28 cellular contexts compared by ENCODE assay signal in genomic region chr1:46210561-46210960, GRCh38. TPM values are rescaled to one million over a fixed set of nuclear protein-coding genes. Genes with fewer than 3 reads are reported as not detected.
DNase-seq lines count a peak whose midpoint lies in the region; ATAC-seq, FAIRE-seq and TF ChIP-seq lines count a peak whose summit lies in the region.
"Had no signal": no experiment of that assay in that cellular context is flagged by ENCODE, and none has a peak within 500 bp of the region (broad histone marks: within the 10 kb centered on the region; RNA-seq: fewer than 3 reads in every experiment).

No MANE protein-coding gene starts in this region.

- peak overlapping the region; percentile 88 for H3K27ac ChIP-seq in cardiac muscle cell
- peak overlapping the region in 1 of 10 donors; percentile 24 for H3K27ac ChIP-seq in heart right ventricle
- no peak overlapping the region for H3K27ac ChIP-seq in K562 (ENCODE audit: extremely low read depth, low read depth, low read length)
- H3K27ac ChIP-seq in trophoblast cell (ENCODE audit: low read depth, low read length) = peak overlapping the region; percentile 76
- H3K27ac ChIP-seq in left lung = no peak overlapping the region
- no peak overlapping the region for H3K27ac ChIP-seq in esophagus squamous epithelium
- H3K27ac ChIP-seq: BLaER1 had no signal

- peak overlapping the region; percentile 68 for H3K18ac ChIP-seq in trophoblast cell (ENCODE audit: low read length)

- H3K79me1 ChIP-seq in trophoblast cell (ENCODE audit: low read length) = peaks cover 9% of the 10 kb centered on the region

- TF ChIP-seq CTCF in cardiac muscle cell (IDR thresholded peaks at IDR 0.05; ENCODE audit: low read depth, low read length) = no peak
- no peak for TF ChIP-seq CTCF in heart right ventricle (IDR thresholded peaks at IDR 0.05)
- no peak for TF ChIP-seq CTCF in K562 (IDR thresholded peaks at IDR 0.05 in 2 of 3, conservative IDR thresholded peaks at IDR 0.05 in 1 of 3; ENCODE audit: insufficient read depth in 2 of 3, low read depth in 1 of 3, low read length in 3 of 3)
- no peak for TF ChIP-seq CTCF in left lung (IDR thresholded peaks at IDR 0.05)
- TF ChIP-seq CTCF in esophagus squamous epithelium (IDR thresholded peaks at IDR 0.05) = no peak

- no peak overlapping the region for H3K4me3 ChIP-seq in cardiac muscle cell
- no peak overlapping the region for H3K4me3 ChIP-seq in heart right ventricle
- no peak overlapping the region for H3K4me3 ChIP-seq in K562
- no peak overlapping the region for H3K4me3 ChIP-seq in trophoblast cell (ENCODE audit: low read depth, low read length)
- H3K4me3 ChIP-seq in left lung = no peak overlapping the region
- no peak overlapping the region for H3K4me3 ChIP-seq in esophagus squamous epithelium
- H3K4me3 ChIP-seq: BLaER1 had no signal

- H3K9ac ChIP-seq in K562 (ENCODE audit: insufficient read depth in 1 of 2, low read depth in 2 of 2, low read length in 2 of 2) (no peak overlapping the region), trophoblast cell (ENCODE audit: low read length) (no peak overlapping the region)
- H3K9ac ChIP-seq: BLaER1 had no signal

- TF ChIP-seq RAD21 in K562 (CRISPR knock-in tag; conservative IDR thresholded peaks at IDR 0.05 in 1 of 2, IDR thresholded peaks at IDR 0.05 in 1 of 2) = no peak

- CTCF ChIA-PET in K562 (lab: Yijun Ruan, JAX; ENCODE audit: low intra/inter-chr PET ratio) = interaction anchor here (0.6 kb wide), 1 partner anchor 679 kb away, joined by 3 read pairs; no protein-coding TSS in a partner anchor

- peak overlapping the region; percentile 86 for H2BK5ac ChIP-seq in trophoblast cell (ENCODE audit: low read depth, low read length, poor library complexity)

- H4K8ac ChIP-seq in trophoblast cell (ENCODE audit: low read depth, low read length) = peak overlapping the region; percentile 50

- H3K4me1 ChIP-seq in cardiac muscle cell (ENCODE audit: low read depth) (peaks cover under 1% of the 10 kb centered on the region), heart right ventricle (peaks cover 6 to 22% (median 13%) of the 10 kb centered on the region in 9 donors), K562 (replicated peaks in 1 of 2; ENCODE audit: control insufficient read depth in 2 of 2, insufficient read depth in 2 of 2, low read length in 2 of 2) (peaks cover 0 to 7% of the 10 kb centered on the region in 2 experiments; a peak in 3 of 5 replicates), trophoblast cell (ENCODE audit: control insufficient read depth in 1 of 2, insufficient read depth in 2 of 2, low read length in 2 of 2) (peaks cover 16 to 17% of the 10 kb centered on the region in 2 experiments), left lung (no peaks in the 10 kb centered on the region), esophagus squamous epithelium (peaks cover 3 to 12% (median 4%) of the 10 kb centered on the region in 3 donors)
- H3K4me1 ChIP-seq: BE2C had no signal

- no peak for DNase-seq in cardiac muscle cell (ENCODE audit: low read depth in 1 of 2, low spot score in 1 of 2)
- no peak for DNase-seq in heart right ventricle
- DNase-seq in K562 (ENCODE audit: extremely low read depth in 1 of 4, low spot score in 3 of 4) = no peak
- no peak for DNase-seq in trophoblast cell
- no peak for DNase-seq in left lung
- no peak for DNase-seq in esophagus squamous epithelium (lab: John Stamatoyannopoulos, UW)
- DNase-seq: 8988T; ACHN; BE2C; CD4-positive, alpha-beta memory T cell; CD4-positive, CD25-positive, alpha-beta regulatory T cell; CD8-positive, alpha-beta memory T cell; COR-L47; DMS 273 treated with DMSO at 0.1 percent for 48 hours; DMS153; DMS53; DMS79; DND-41; EL; GF-D8 had no signal

- no peak overlapping the region for H3K4me2 ChIP-seq in K562 (ENCODE audit: insufficient read depth, low read length)
- H3K4me2 ChIP-seq in trophoblast cell (ENCODE audit: low read length) = no peak overlapping the region
- H3K4me2 ChIP-seq: BLaER1 had no signal

- H3K36me3 ChIP-seq in cardiac muscle cell = no peaks in the 10 kb centered on the region
- H3K36me3 ChIP-seq in heart right ventricle = peaks cover 0 to 24% (median 0%) of the 10 kb centered on the region in 9 donors
- H3K36me3 ChIP-seq in K562 (ENCODE audit: control insufficient read depth, insufficient read depth, low read length) = no peaks in the 10 kb centered on the region
- H3K36me3 ChIP-seq in trophoblast cell (ENCODE audit: control insufficient read depth in 1 of 2, insufficient read depth in 2 of 2, low read length in 2 of 2) = no peaks in the 10 kb centered on the region
- H3K36me3 ChIP-seq in left lung = no peaks in the 10 kb centered on the region
- H3K36me3 ChIP-seq in esophagus squamous epithelium = peaks cover 0 to 10% (median 0%) of the 10 kb centered on the region in 3 donors
- H3K36me3 ChIP-seq: BE2C, BLaER1 had no signal

- no peaks in the 10 kb centered on the region for H3K9me1 ChIP-seq in K562 (ENCODE audit: control insufficient read depth, insufficient read depth, low read length)

- TF ChIP-seq POLR2A in K562 (conservative IDR thresholded peaks at IDR 0.05) (no peak), esophagus squamous epithelium (IDR thresholded peaks at IDR 0.05) (no peak)

- peak overlapping the region; percentile 81 for H4K91ac ChIP-seq in trophoblast cell (ENCODE audit: low read depth, low read length)

- H2AK5ac ChIP-seq in trophoblast cell (ENCODE audit: low read length) = peak overlapping the region; percentile 68

- H2BK120ac ChIP-seq in trophoblast cell (ENCODE audit: insufficient read depth, low read length, poor library complexity) = peak overlapping the region; percentile 91

- no peak overlapping the region for H3K23ac ChIP-seq in trophoblast cell (ENCODE audit: low read length)

- WGBS in heart right ventricle, 2 donors = 94% methylated on average over 3 of the region's 3 CpGs
- WGBS in K562 (ENCODE audit: insufficient coverage, low coverage, missing lambda C conversion rate) = 73% methylated on average over 3 of the region's 3 CpGs
- WGBS in trophoblast cell (ENCODE audit: extremely low coverage, insufficient coverage, insufficient read length) = no CpG with 5 or more reads among the region's 3 CpGs
- WGBS in esophagus squamous epithelium, 2 donors = 80 to 100% methylated on average over 3 of the region's 3 CpGs

- no peak for FAIRE-seq in K562 (lab: Jason Lieb, UNC)
- FAIRE-seq: A204.1, GM12891, GM19239 had no signal

- H3K9me3 ChIP-seq in cardiac muscle cell (ENCODE audit: low read depth) = no peaks in the 10 kb centered on the region
- no peaks in the 10 kb centered on the region for H3K9me3 ChIP-seq in heart right ventricle
- no peaks in the 10 kb centered on the region for H3K9me3 ChIP-seq in K562 (replicated peaks; ENCODE audit: control insufficient read depth, insufficient read depth, low read depth, low read length)
- no peaks in the 10 kb centered on the region for H3K9me3 ChIP-seq in trophoblast cell (ENCODE audit: insufficient read depth, low read depth, low read length)
- no peaks in the 10 kb centered on the region for H3K9me3 ChIP-seq in left lung
- no peaks in the 10 kb centered on the region for H3K9me3 ChIP-seq in esophagus squamous epithelium
- H3K9me3 ChIP-seq: BE2C, BLaER1 had no signal

- H3K4ac ChIP-seq in trophoblast cell (ENCODE audit: low read depth, low read length) = peak overlapping the region; percentile 52

- no peak for TF ChIP-seq EP300 in K562 (IDR thresholded peaks at IDR 0.05; ENCODE audit: low read length)

- H3K27me3 ChIP-seq in cardiac muscle cell = no peaks in the 10 kb centered on the region
- no peaks in the 10 kb centered on the region for H3K27me3 ChIP-seq in heart right ventricle
- no peaks in the 10 kb centered on the region for H3K27me3 ChIP-seq in K562 (ENCODE audit: control insufficient read depth in 2 of 2, insufficient read depth in 2 of 2, low read length in 2 of 2)
- H3K27me3 ChIP-seq in trophoblast cell (ENCODE audit: insufficient read depth, low read length) = no peaks in the 10 kb centered on the region
- H3K27me3 ChIP-seq in left lung = no peaks in the 10 kb centered on the region
- H3K27me3 ChIP-seq in esophagus squamous epithelium = no peaks in the 10 kb centered on the region
- H3K27me3 ChIP-seq: BE2C, BLaER1 had no signal

- intact Hi-C loops in heart right ventricle (cut with DNase I) (no loop called here), K562 (cut with micrococcal nuclease) (no loop called here), left lung (cut with DNase I) (no loop called here), esophagus squamous epithelium (cut with DNase I) (no loop called here)

- no peaks in the 10 kb centered on the region for H4K20me1 ChIP-seq in K562 (replicated peaks; ENCODE audit: control insufficient read depth, insufficient read depth, low read length)
- H4K20me1 ChIP-seq: BLaER1 had no signal

- H3K79me2 ChIP-seq in K562 (ENCODE audit: control insufficient read depth, insufficient read depth, low read length) (no peaks in the 10 kb centered on the region), trophoblast cell (ENCODE audit: control insufficient read depth, insufficient read depth, low read length, poor library complexity) (no peaks in the 10 kb centered on the region)

- no TSS peak for BruUV-seq in K562 (replicated peaks; lab: Mats Ljungman, UMichigan)

- ATAC-seq in heart right ventricle (no peak), K562 (no peak), left lung (no peak)

- in situ Hi-C loops in K562 (cut with MboI) = no loop called here

- H2BK12ac ChIP-seq in trophoblast cell (ENCODE audit: low read length) = peak overlapping the region; percentile 94

- no peak overlapping the region for H2AFZ ChIP-seq in K562 (ENCODE audit: low read depth, low read length)
- no peak overlapping the region for H2AFZ ChIP-seq in trophoblast cell (ENCODE audit: insufficient read depth, low read length, poor library complexity)

- POLR2A ChIA-PET in K562 (lab: Yijun Ruan, JAX) = interaction anchor here (1.1 to 1.4 kb wide), 2 partner anchors 11 to 13 kb away, joined by 4 to 7 read pairs; no protein-coding TSS in a partner anchor

- no peak overlapping the region for H4K12ac ChIP-seq in trophoblast cell (ENCODE audit: low read depth, low read length)

- H3K14ac ChIP-seq in trophoblast cell (ENCODE audit: low read length) = peak overlapping the region; percentile 57

RNA-seq across cellular contexts. Expression of gene LURAP1, which starts 7.4 kb away (rescaled TPM):
- 11.7 and 19.5 TPM in 2 replicates for total RNA-seq in cardiac muscle cell
- 6.0 and 7.2 TPM in 2 replicates for polyA plus RNA-seq in cardiac muscle cell
- total RNA-seq in heart right ventricle = 10 to 100 TPM in 3 of 10 donors, 1 to 10 TPM in 7; 5.5 to 13.5 (median 8.0) TPM
- polyA plus RNA-seq in heart right ventricle = 1 to 10 TPM; 6.4 to 7.3 TPM
- total RNA-seq in K562 (2011; cell fraction: chromatin; rRNA removed; ENCODE audit: low replicate concordance) = 1.6 and 3.1 TPM in 2 replicates
- 2.5 and 3.2 TPM in 2 replicates for total RNA-seq in K562 (2011; cell fraction: nucleolus; rRNA removed)
- total RNA-seq in K562 (2011; cell fraction: nucleoplasm; rRNA removed) = 2.6 and 3.4 TPM in 2 replicates
- total RNA-seq in K562 (2014; rRNA removed) = 0.86 and 1.00 TPM in 2 replicates
- 0.40 and 0.54 TPM in 2 replicates for total RNA-seq in K562 (2014; rRNA removed; fragmentation: Illumina TruSeq; extraction: Trizol)
- 0.18 and 0.34 TPM in 2 replicates for total RNA-seq in K562 (2015; rRNA removed; fragmentation: Illumina TruSeq; extraction: Trizol)
- 0.60 and 0.72 TPM in 2 replicates for total RNA-seq in K562 (2021)
- polyA plus RNA-seq in K562 (2011; rRNA removed) = 0.76 and 1.1 TPM in 2 replicates
- polyA plus RNA-seq in K562 (2011; cell fraction: cytosol; rRNA removed) = 0.49 and 1.4 TPM in 2 replicates
- 0.97 and 1.6 TPM in 2 replicates for polyA plus RNA-seq in K562 (2011; cell fraction: nucleus; rRNA removed)
- 0.35 TPM in 2 replicates for polyA plus RNA-seq in K562 (2012)
- 0.45 and 0.54 TPM in 2 replicates for polyA plus RNA-seq in K562 (2014; fragmentation: Illumina TruSeq; extraction: Trizol)
- polyA plus RNA-seq in K562 (2014; fragmentation: Nextera tagmentation; extraction: Ambion mirVana) = under 1 TPM in 1 of 2 experiments, not detected in 1; 0.07 TPM
- 0.50 and 1.2 TPM in 2 replicates for polyA plus RNA-seq in K562 (2014; rRNA removed)
- polyA minus RNA-seq in K562 (2011; rRNA and poly(A)+ RNA removed) = 0.54 and 0.81 TPM in 2 replicates
- 0.86 TPM in 1 of 2 replicates, not detected in the other for polyA minus RNA-seq in K562 (2011; cell fraction: cytosol; rRNA and poly(A)+ RNA removed)
- polyA minus RNA-seq in K562 (2011; cell fraction: nucleus; rRNA and poly(A)+ RNA removed) = 0.33 and 0.67 TPM in 2 replicates
- 1.6 and 1.7 TPM in 2 replicates for polyA plus RNA-seq in trophoblast cell (2013)
- 1 to 10 TPM; 1.4 TPM for total RNA-seq in left lung
- total RNA-seq in esophagus squamous epithelium = 1 to 10 TPM; 1.7 to 4.6 (median 3.1) TPM
- total RNA-seq: CD4-positive, CD25-positive, alpha-beta regulatory T cell; CD8-positive, alpha-beta memory T cell; Daoy had no signal
- polyA plus RNA-seq: CD14-positive monocyte; CD4-positive, CD25-positive, alpha-beta regulatory T cell had no signal

RNA-seq across cellular contexts. Expression of gene POMGNT1, which starts 12.3 kb away (rescaled TPM):
- total RNA-seq in cardiac muscle cell (105 and 125 TPM in 2 replicates), heart right ventricle (100 to 1,000 TPM; 125 to 164 (median 147) TPM), K562 (2014; rRNA removed) (36.4 and 44.0 TPM in 2 replicates), K562 (2014; rRNA removed; fragmentation: Illumina TruSeq; extraction: Trizol) (30.3 and 33.8 TPM in 2 replicates), K562 (2015; rRNA removed; fragmentation: Illumina TruSeq; extraction: Trizol) (43.4 and 48.4 TPM in 2 replicates), K562 (2021) (57.9 and 58.9 TPM in 2 replicates), left lung (10 to 100 TPM; 52.9 to 64.5 TPM), esophagus squamous epithelium (10 to 100 TPM; 23.9 to 36.7 (median 28.1) TPM)
- polyA plus RNA-seq in cardiac muscle cell (128 and 147 TPM in 2 replicates), heart right ventricle (100 to 1,000 TPM in 1 of 2 donors, 10 to 100 TPM in 1; 74.3 to 132 TPM), K562 (2011; rRNA removed) (42.7 and 50.7 TPM in 2 replicates), K562 (2014; fragmentation: Illumina TruSeq; extraction: Trizol) (45.6 and 47.8 TPM in 2 replicates), K562 (2014; fragmentation: Nextera tagmentation; extraction: Ambion mirVana) (10 to 100 TPM; 14.1 to 27.9 TPM), K562 (2014; rRNA removed) (37.8 and 43.5 TPM in 2 replicates)
- 86.0 and 173 TPM in 2 replicates for total RNA-seq in K562 (2011; cell fraction: chromatin; rRNA removed; ENCODE audit: low replicate concordance)
- total RNA-seq in K562 (2011; cell fraction: nucleolus; rRNA removed) = 132 and 135 TPM in 2 replicates
- 113 and 115 TPM in 2 replicates for total RNA-seq in K562 (2011; cell fraction: nucleoplasm; rRNA removed)
- 44.5 and 48.5 TPM in 2 replicates for polyA plus RNA-seq in K562 (2011; cell fraction: cytosol; rRNA removed)
- 131 and 161 TPM in 2 replicates for polyA plus RNA-seq in K562 (2011; cell fraction: nucleus; rRNA removed)
- polyA plus RNA-seq in K562 (2012) = 41.3 and 59.8 TPM in 2 replicates
- 24.4 and 30.9 TPM in 2 replicates for polyA minus RNA-seq in K562 (2011; rRNA and poly(A)+ RNA removed)
- polyA minus RNA-seq in K562 (2011; cell fraction: cytosol; rRNA and poly(A)+ RNA removed) = 21.5 and 24.7 TPM in 2 replicates
- 25.7 and 38.8 TPM in 2 replicates for polyA minus RNA-seq in K562 (2011; cell fraction: nucleus; rRNA and poly(A)+ RNA removed)
- polyA plus RNA-seq in trophoblast cell (2013) = 52.7 and 55.9 TPM in 2 replicates

RNA-seq across cellular contexts. Expression of gene P3R3URF, which starts 34.3 kb away (rescaled TPM):
- total RNA-seq in cardiac muscle cell (not detected in 2 replicates), heart right ventricle (not detected), K562 (2014; rRNA removed) (not detected in 2 replicates), K562 (2014; rRNA removed; fragmentation: Illumina TruSeq; extraction: Trizol) (not detected in 2 replicates), K562 (2015; rRNA removed; fragmentation: Illumina TruSeq; extraction: Trizol) (not detected in 2 replicates), K562 (2021) (not detected in 2 replicates), left lung (not detected), esophagus squamous epithelium (not detected)
- polyA plus RNA-seq in cardiac muscle cell (not detected in 2 replicates), heart right ventricle (not detected), K562 (2011; rRNA removed) (not detected in 2 replicates), K562 (2014; fragmentation: Illumina TruSeq; extraction: Trizol) (not detected in 2 replicates), K562 (2014; fragmentation: Nextera tagmentation; extraction: Ambion mirVana) (not detected), K562 (2014; rRNA removed) (not detected in 2 replicates)
- not detected in 2 replicates for total RNA-seq in K562 (2011; cell fraction: chromatin; rRNA removed; ENCODE audit: low replicate concordance)
- not detected in 2 replicates for total RNA-seq in K562 (2011; cell fraction: nucleolus; rRNA removed)
- not detected in 2 replicates for total RNA-seq in K562 (2011; cell fraction: nucleoplasm; rRNA removed)
- not detected in 2 replicates for polyA plus RNA-seq in K562 (2011; cell fraction: cytosol; rRNA removed)
- not detected in 2 replicates for polyA plus RNA-seq in K562 (2011; cell fraction: nucleus; rRNA removed)
- not detected in 2 replicates for polyA plus RNA-seq in K562 (2012)
- not detected in 2 replicates for polyA minus RNA-seq in K562 (2011; rRNA and poly(A)+ RNA removed)
- not detected in 2 replicates for polyA minus RNA-seq in K562 (2011; cell fraction: cytosol; rRNA and poly(A)+ RNA removed)
- polyA minus RNA-seq in K562 (2011; cell fraction: nucleus; rRNA and poly(A)+ RNA removed) = not detected in 2 replicates
- not detected in 2 replicates for polyA plus RNA-seq in trophoblast cell (2013)
- total RNA-seq: A673; CD4-positive, alpha-beta memory T cell; CD4-positive, CD25-positive, alpha-beta regulatory T cell; CD8-positive, alpha-beta memory T cell; Daoy had no signal
- polyA plus RNA-seq: AG04450; CD14-positive monocyte; CD4-positive, alpha-beta memory T cell; CD4-positive, CD25-positive, alpha-beta regulatory T cell; CD8-positive, alpha-beta memory T cell had no signal

RNA-seq across cellular contexts. Expression of gene TSPAN1, which starts 35.7 kb away (rescaled TPM):
- not detected in 2 replicates for total RNA-seq in cardiac muscle cell
- not detected in 2 replicates for polyA plus RNA-seq in cardiac muscle cell
- total RNA-seq in heart right ventricle = 1 to 10 TPM in 9 of 10 donors, under 1 TPM in 1; 0.80 to 2.3 (median 1.7) TPM
- polyA plus RNA-seq in heart right ventricle = 1 to 10 TPM; 1.3 to 5.3 TPM
- total RNA-seq in K562 (2011; cell fraction: chromatin; rRNA removed; ENCODE audit: low replicate concordance) = not detected in 2 replicates
- 0.53 TPM in 1 of 2 replicates, not detected in the other for total RNA-seq in K562 (2011; cell fraction: nucleolus; rRNA removed)
- total RNA-seq in K562 (2011; cell fraction: nucleoplasm; rRNA removed) = not detected in 2 replicates
- total RNA-seq in K562 (2014; rRNA removed) = not detected in 2 replicates
- not detected in 2 replicates for total RNA-seq in K562 (2014; rRNA removed; fragmentation: Illumina TruSeq; extraction: Trizol)
- not detected in 2 replicates for total RNA-seq in K562 (2015; rRNA removed; fragmentation: Illumina TruSeq; extraction: Trizol)
- 0.38 and 0.58 TPM in 2 replicates for total RNA-seq in K562 (2021)
- not detected in 2 replicates for polyA plus RNA-seq in K562 (2011; rRNA removed)
- not detected in 2 replicates for polyA plus RNA-seq in K562 (2011; cell fraction: cytosol; rRNA removed)
- 0.20 TPM in 1 of 2 replicates, not detected in the other for polyA plus RNA-seq in K562 (2011; cell fraction: nucleus; rRNA removed)
- polyA plus RNA-seq in K562 (2012) = 0.07 and 0.22 TPM in 2 replicates
- not detected in 2 replicates for polyA plus RNA-seq in K562 (2014; fragmentation: Illumina TruSeq; extraction: Trizol)
- not detected for polyA plus RNA-seq in K562 (2014; fragmentation: Nextera tagmentation; extraction: Ambion mirVana)
- not detected in 2 replicates for polyA plus RNA-seq in K562 (2014; rRNA removed)
- polyA minus RNA-seq in K562 (2011; rRNA and poly(A)+ RNA removed) = not detected in 2 replicates
- not detected in 2 replicates for polyA minus RNA-seq in K562 (2011; cell fraction: cytosol; rRNA and poly(A)+ RNA removed)
- polyA minus RNA-seq in K562 (2011; cell fraction: nucleus; rRNA and poly(A)+ RNA removed) = not detected in 2 replicates
- 0.81 and 1.1 TPM in 2 replicates for polyA plus RNA-seq in trophoblast cell (2013)
- 10 to 100 TPM; 32.3 to 50.6 TPM for total RNA-seq in left lung
- 10 to 100 TPM in 1 of 4 donors, 1 to 10 TPM in 3; 1.4 to 10.7 (median 5.0) TPM for total RNA-seq in esophagus squamous epithelium
- total RNA-seq: A673; CD4-positive, alpha-beta memory T cell; CD4-positive, CD25-positive, alpha-beta regulatory T cell; CD8-positive, alpha-beta memory T cell; Daoy had no signal
- polyA plus RNA-seq: CD14-positive monocyte; CD4-positive, alpha-beta memory T cell; CD4-positive, CD25-positive, alpha-beta regulatory T cell; CD8-positive, alpha-beta memory T cell had no signal

RNA-seq across cellular contexts. Expression of gene RAD54L, which starts 37.0 kb away (rescaled TPM):
- total RNA-seq in cardiac muscle cell (2.5 and 3.3 TPM in 2 replicates), heart right ventricle (1 to 10 TPM in 3 of 10 donors, under 1 TPM in 6, not detected in 1; 0.42 to 2.8 (median 0.68) TPM), K562 (2014; rRNA removed) (33.1 and 37.5 TPM in 2 replicates), K562 (2014; rRNA removed; fragmentation: Illumina TruSeq; extraction: Trizol) (19.9 and 25.3 TPM in 2 replicates), K562 (2015; rRNA removed; fragmentation: Illumina TruSeq; extraction: Trizol) (30.9 and 31.2 TPM in 2 replicates), K562 (2021) (67.0 and 72.7 TPM in 2 replicates), left lung (1 to 10 TPM; 4.8 to 7.3 TPM), esophagus squamous epithelium (1 to 10 TPM; 1.9 to 7.8 (median 6.8) TPM)
- polyA plus RNA-seq in cardiac muscle cell (5.9 and 13.6 TPM in 2 replicates), heart right ventricle (1 to 10 TPM in 1 of 2 donors, under 1 TPM in 1; 0.35 to 1.0 TPM), K562 (2011; rRNA removed) (17.9 and 38.9 TPM in 2 replicates), K562 (2014; fragmentation: Illumina TruSeq; extraction: Trizol) (77.7 and 80.1 TPM in 2 replicates), K562 (2014; fragmentation: Nextera tagmentation; extraction: Ambion mirVana) (10 to 100 TPM; 37.1 to 92.3 TPM), K562 (2014; rRNA removed) (38.2 and 43.9 TPM in 2 replicates)
- total RNA-seq in K562 (2011; cell fraction: chromatin; rRNA removed; ENCODE audit: low replicate concordance) = 121 and 199 TPM in 2 replicates
- total RNA-seq in K562 (2011; cell fraction: nucleolus; rRNA removed) = 90.1 and 94.5 TPM in 2 replicates
- total RNA-seq in K562 (2011; cell fraction: nucleoplasm; rRNA removed) = 71.5 and 90.3 TPM in 2 replicates
- polyA plus RNA-seq in K562 (2011; cell fraction: cytosol; rRNA removed) = 25.3 and 30.2 TPM in 2 replicates
- 141 and 147 TPM in 2 replicates for polyA plus RNA-seq in K562 (2011; cell fraction: nucleus; rRNA removed)
- 41.9 and 42.0 TPM in 2 replicates for polyA plus RNA-seq in K562 (2012)
- 23.8 and 25.3 TPM in 2 replicates for polyA minus RNA-seq in K562 (2011; rRNA and poly(A)+ RNA removed)
- 21.7 and 27.2 TPM in 2 replicates for polyA minus RNA-seq in K562 (2011; cell fraction: cytosol; rRNA and poly(A)+ RNA removed)
- polyA minus RNA-seq in K562 (2011; cell fraction: nucleus; rRNA and poly(A)+ RNA removed) = 27.9 and 34.2 TPM in 2 replicates
- 9.1 and 9.9 TPM in 2 replicates for polyA plus RNA-seq in trophoblast cell (2013)
- polyA plus RNA-seq: CD14-positive monocyte had no signal

Comparison
In these comparisons a context has a peak if more than half of its experiments do, and no peak if none do; other contexts are left out.
1. H3K27ac ChIP-seq: peak in cardiac muscle cell (single experiment) and trophoblast cell (single experiment); none in K562 (single experiment), left lung (0 of 2) and esophagus squamous epithelium (0 of 4).